Comparison of ENCODE assay signal across 27 cellular contexts in the genomic region with DNA sequence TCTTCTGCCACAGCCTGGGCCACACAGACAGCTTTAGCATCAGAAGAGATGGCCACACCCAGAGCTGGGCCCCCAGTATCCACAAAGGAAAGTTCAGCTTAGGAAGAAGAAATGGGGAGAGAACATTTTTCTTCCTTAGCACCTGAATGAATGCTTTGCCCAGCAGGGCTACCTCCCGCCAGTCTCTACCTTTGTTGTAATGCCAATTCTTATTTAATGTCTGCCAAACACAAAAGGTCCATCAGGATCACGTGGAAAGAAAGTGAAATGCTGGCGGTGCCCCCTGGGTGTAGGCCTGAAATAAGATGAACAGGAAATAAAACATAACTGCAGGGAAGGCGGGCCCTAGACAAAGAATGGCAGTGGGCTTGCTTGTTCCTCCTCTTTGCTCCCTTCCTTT.
DNase-seq lines count a peak whose midpoint lies in the region; ATAC-seq and TF ChIP-seq lines count a peak whose summit lies in the region.
"Had no signal": no experiment of that assay in that cellular context is flagged by ENCODE, and none has a peak within 500 bp of the region (broad histone marks: within the 10 kb centered on the region; RNA-seq: fewer than 3 reads in every experiment).

No MANE protein-coding gene starts in this region.

- peaks cover 10% of the 10 kb centered on the region; the same call in 1 of the 2 replicates for H3K4me1 ChIP-seq in H9 (ENCODE audit: insufficient read depth, low read length)
- H3K4me1 ChIP-seq in NT2/D1 (ENCODE audit: insufficient read depth, insufficient read length): peaks cover 2% of the 10 kb centered on the region
- H3K4me1 ChIP-seq in neuronal stem cell (ENCODE audit: control insufficient read depth in 2 of 2, insufficient read depth in 1 of 2, low read depth in 1 of 2, low read length in 2 of 2): peaks cover 0 to 13% of the 10 kb centered on the region in 2 donors
- H3K4me1 ChIP-seq: HAP-1 had no signal

- H3K36me3 ChIP-seq in NT2/D1 (ENCODE audit: insufficient read depth, insufficient read length, low read length): no peaks in the 10 kb centered on the region
- no peaks in the 10 kb centered on the region for H3K36me3 ChIP-seq in neuronal stem cell (replicated peaks in 1 of 2; ENCODE audit: control insufficient read depth in 2 of 2, insufficient read depth in 2 of 2, low read length in 2 of 2)
- H3K36me3 ChIP-seq: HAP-1 had no signal

- no peak overlapping the region for H2BK20ac ChIP-seq in H9 (ENCODE audit: low read depth, low read length, poor library complexity, severe bottlenecking)

- no peak overlapping the region for H4K91ac ChIP-seq in H9 (ENCODE audit: insufficient read length, low read depth, low read length)
- H4K91ac ChIP-seq in neuronal stem cell (ENCODE audit: low read depth, low read length, poor library complexity): no peak overlapping the region

- no peak overlapping the region for H3K4ac ChIP-seq in H9 (ENCODE audit: low read depth, low read length)
- no peak overlapping the region for H3K4ac ChIP-seq in neuronal stem cell (ENCODE audit: low read length)

- H2BK5ac ChIP-seq in H9 (ENCODE audit: insufficient read length, low read length) (no peak overlapping the region), neuronal stem cell (ENCODE audit: low read length) (no peak overlapping the region)

- H3K18ac ChIP-seq in H9 (ENCODE audit: insufficient read length, low read depth, low read length) (no peak overlapping the region), neuronal stem cell (ENCODE audit: low read length) (no peak overlapping the region)

- H3K27ac ChIP-seq in H9 (ENCODE audit: insufficient read length, low read depth, low read length) (no peak overlapping the region), neuronal stem cell (replicated peaks; ENCODE audit: low read length) (no peak overlapping the region)
- H3K27ac ChIP-seq: HL-60, SK-N-MC had no signal

- no peak overlapping the region for H2BK12ac ChIP-seq in H9 (ENCODE audit: insufficient read length, low read depth, low read length)
- H2BK12ac ChIP-seq in neuronal stem cell (ENCODE audit: low read length): no peak overlapping the region

- H3K4me1 Mint-ChIP-seq in H9: peaks cover 49 to 51% of the 10 kb centered on the region in 2 experiments
- H3K4me1 Mint-ChIP-seq: CD4-positive, alpha-beta memory T cell had no signal

- H4K8ac ChIP-seq in H9 (replicated peaks; ENCODE audit: insufficient read length, low read depth, low read length) (no peak overlapping the region), neuronal stem cell (ENCODE audit: low read depth, low read length) (no peak overlapping the region)

- ATAC-seq in GM21447 (IDR thresholded peaks at IDR 0.05; ENCODE audit: unreplicated experiment) (no peak), HG02885 (IDR thresholded peaks at IDR 0.05; ENCODE audit: poor library complexity, unreplicated experiment) (no peak)
- ATAC-seq: K562, Panc1 had no signal

- H3K27me3 ChIP-seq in H9 (ENCODE audit: insufficient read depth, low read length) (no peaks in the 10 kb centered on the region; the same call in 1 of the 2 replicates), NT2/D1 (ENCODE audit: insufficient read depth, insufficient read length) (no peaks in the 10 kb centered on the region), neuronal stem cell (ENCODE audit: control insufficient read depth in 3 of 3, insufficient read depth in 3 of 3, low read depth in 1 of 3, low read length in 3 of 3) (no peaks in the 10 kb centered on the region)

- H3K56ac ChIP-seq in H9 (ENCODE audit: insufficient read length, low read depth, low read length): no peak overlapping the region

- H3K23ac ChIP-seq in H9 (ENCODE audit: insufficient read length, low read depth, low read length): no peak overlapping the region
- H3K23ac ChIP-seq in neuronal stem cell (ENCODE audit: low read depth, low read length, poor library complexity): no peak overlapping the region

- H2AK5ac ChIP-seq in H9 (ENCODE audit: insufficient read length, low read length): no peak overlapping the region
- no peak overlapping the region for H2AK5ac ChIP-seq in neuronal stem cell (ENCODE audit: low read depth, low read length)

- H2AFZ ChIP-seq in H9 (ENCODE audit: low read length) (no peak overlapping the region), neuronal stem cell (ENCODE audit: low read length) (peak overlapping the region; percentile 21)

- H3K9me3 ChIP-seq in H9 (ENCODE audit: control insufficient read depth, low read depth, low read length) (no peaks in the 10 kb centered on the region), NT2/D1 (ENCODE audit: insufficient read depth, low read length) (no peaks in the 10 kb centered on the region), neuronal stem cell (replicated peaks in 1 of 2; ENCODE audit: control insufficient read depth in 2 of 2, insufficient read depth in 1 of 2, low read depth in 1 of 2, low read length in 2 of 2) (no peaks in the 10 kb centered on the region)
- H3K9me3 ChIP-seq: HAP-1 had no signal

- H3K14ac ChIP-seq in H9 (ENCODE audit: insufficient read depth, low read length) (no peak overlapping the region), neuronal stem cell (ENCODE audit: low read length) (no peak overlapping the region)

- H4K5ac ChIP-seq in H9 (ENCODE audit: insufficient read length, low read depth, low read length): no peak overlapping the region

- peaks cover 0 to 6% (median 2%) of the 10 kb centered on the region in 3 experiments; a peak in 2 of 7 replicates for H3K36me3 Mint-ChIP-seq in H9 (ENCODE audit: insufficient read depth in 1 of 3, low read depth in 3 of 3)
- H3K36me3 Mint-ChIP-seq: CD4-positive, alpha-beta memory T cell had no signal

- H3K79me2 ChIP-seq in H9 (ENCODE audit: insufficient read depth, low read length): no peaks in the 10 kb centered on the region

- no peak overlapping the region for H3K4me3 ChIP-seq in NT2/D1 (ENCODE audit: insufficient read length, low read depth)
- no peak overlapping the region for H3K4me3 ChIP-seq in neuronal stem cell (ENCODE audit: low read length in 2 of 2)
- H3K4me3 ChIP-seq: HAP-1, K562, SK-N-MC had no signal

- no peaks in the 10 kb centered on the region for H3K79me1 ChIP-seq in H9 (ENCODE audit: insufficient read depth, low read depth, low read length, poor library complexity, severe bottlenecking)
- H3K79me1 ChIP-seq in neuronal stem cell (ENCODE audit: low read depth, low read length): no peaks in the 10 kb centered on the region

- peak overlapping the region in 2 of 3 experiments; percentile 22 to 89; a peak in 4 of 7 replicates for H3K27ac Mint-ChIP-seq in H9
- H3K27ac Mint-ChIP-seq: CD4-positive, alpha-beta memory T cell; HFFc6 had no signal

- H3K4me2 ChIP-seq in H9 (ENCODE audit: insufficient read depth, insufficient read length, low read length): no peak overlapping the region
- no peak overlapping the region for H3K4me2 ChIP-seq in neuronal stem cell (ENCODE audit: insufficient read depth, low read length, poor library complexity, severe bottlenecking)

- no peak overlapping the region for H3T11ph ChIP-seq in H9 (ENCODE audit: low read length)

- WGBS in H9 (ENCODE audit: extremely low coverage, insufficient read length, low lambda C conversion rate): no CpG with 5 or more reads among the region's 4 CpGs
- WGBS in neuronal stem cell (ENCODE audit: extremely low coverage in 2 of 2, insufficient read length in 2 of 2, insufficient replicate concordance in 1 of 2), 2 donors: no CpG with 5 or more reads among the region's 4 CpGs

- no peak for TF ChIP-seq CTCF in H9 (conservative IDR thresholded peaks at IDR 0.05)

- H3K9ac ChIP-seq in H9 (ENCODE audit: extremely low read depth, insufficient read length, low read length) (no peak overlapping the region), NT2/D1 (ENCODE audit: insufficient read length, low read depth) (no peak overlapping the region), neuronal stem cell (ENCODE audit: low read depth, low read length, poor library complexity) (no peak overlapping the region)

- no peak overlapping the region for H2BK120ac ChIP-seq in H9 (ENCODE audit: low read depth, low read length, poor library complexity, severe bottlenecking)
- no peak overlapping the region for H2BK120ac ChIP-seq in neuronal stem cell (ENCODE audit: low read depth, low read length)

- DNase-seq in H9: peak; percentile 40
- peak; percentile 56 for DNase-seq in NT2/D1 (ENCODE audit: low read depth, low spot score)
- peak; percentile 30 for DNase-seq in iPS DF 4.7 (ENCODE audit: extremely low read depth, low spot score)
- no peak for DNase-seq in neuronal stem cell (ENCODE audit: low spot score)
- no peak for DNase-seq in activated CD8-positive, alpha-beta memory T cell treated with anti-CD3 and anti-CD28 coated beads, Interleukin-2, amount 50 U/mL, for 48 hours
- DNase-seq: C1 segment of cervical spinal cord; CD4-positive, alpha-beta memory T cell; COR-L47; DMS79; EL; GF-D8; HFFc6; Kasumi-1; NCI-H1092 treated with DMSO at 0.1 percent for 48 hours; NCI-H1436; NCI-H1930; NCI-H2107; NCI-H446 treated with DMSO at 0.1 percent for 48 hours; NCI-H526 treated with DMSO at 0.1 percent for 48 hours; SHP77 treated with DMSO at 0.1 percent for 48 hours had no signal

- no peaks in the 10 kb centered on the region for H3K23me2 ChIP-seq in H9 (ENCODE audit: insufficient read length, low read depth, low read length, poor library complexity, severe bottlenecking)

- peaks cover 0 to 5% of the 10 kb centered on the region in 2 experiments; a peak in 4 of 5 replicates for H3K9me3 Mint-ChIP-seq in H9

- H3K4me3 Mint-ChIP-seq in H9: no peak overlapping the region
- H3K4me3 Mint-ChIP-seq: CD4-positive, alpha-beta memory T cell; HFFc6 had no signal

- H2BK15ac ChIP-seq in H9 (ENCODE audit: low read depth, low read length) (no peak overlapping the region), neuronal stem cell (ENCODE audit: low read length) (no peak overlapping the region)

- H3K27me3 Mint-ChIP-seq in H9 (ENCODE audit: low read depth): peaks cover 14% of the 10 kb centered on the region

- no peaks in the 10 kb centered on the region for H4K20me1 ChIP-seq in H9 (ENCODE audit: control insufficient read depth, insufficient read depth, insufficient read length)

Comparison
In these comparisons a context has a peak if more than half of its experiments do, and no peak if none do; other contexts are left out.
1. DNase-seq: peak in H9 (single experiment), NT2/D1 (single experiment) and iPS DF 4.7 (single experiment); none in neuronal stem cell (single experiment) and activated CD8-positive, alpha-beta memory T cell treated with anti-CD3 and anti-CD28 coated beads, Interleukin-2, amount 50 U/mL, for 48 hours (single experiment).